ENCODE assay signal across 8 cellular contexts in genomic region chr10:23095966-23096813, GRCh38. TPM values are rescaled to one million over a fixed set of nuclear protein-coding genes. Genes with fewer than 3 reads are reported as not detected.
DNase-seq lines count a peak whose midpoint lies in the region; ATAC-seq and TF ChIP-seq lines count a peak whose summit lies in the region.

No MANE protein-coding gene starts in this region.

- CTCF ChIA-PET in HCT116 (lab: Charles Lee): no interaction called here

- H3K9me2 ChIP-seq in HCT116 (ENCODE audit: insufficient read depth): no peaks in the 10 kb centered on the region
- no peaks in the 10 kb centered on the region for H3K9me2 ChIP-seq in Loucy (replicated peaks; ENCODE audit: low read depth, low read length)

- H3K4me3 ChIP-seq in HCT116 (replicated peaks in 1 of 2; ENCODE audit: low read depth in 1 of 2, low read length in 2 of 2) (peak overlapping the region; percentile 61 to 74), Loucy (ENCODE audit: low read length, poor library complexity, severe bottlenecking) (peak overlapping the region; percentile 89), esophagus (ENCODE audit: low read depth in 1 of 2, low read length in 2 of 2) (peak overlapping the region; percentile 70 to 81), testis (peak overlapping the region; percentile 79 to 87)

- POLR2A ChIA-PET in HCT116 (lab: Charles Lee): no interaction called here

- no peaks in the 10 kb centered on the region for H3K36me3 ChIP-seq in HCT116 (ENCODE audit: control insufficient read depth in 1 of 2, insufficient read depth in 2 of 2, low read length in 2 of 2)
- no peaks in the 10 kb centered on the region for H3K36me3 ChIP-seq in Loucy (ENCODE audit: insufficient read depth, low read length)
- H3K36me3 ChIP-seq in esophagus (ENCODE audit: control insufficient read depth in 2 of 2, insufficient read depth in 2 of 2, low read length in 1 of 2): no peaks in the 10 kb centered on the region
- no peaks in the 10 kb centered on the region for H3K36me3 ChIP-seq in testis (ENCODE audit: low read depth, missing control alignments)

- DNase-seq in NCI-H2227 (lab: John Stamatoyannopoulos, UW; ENCODE audit: unreplicated experiment) (peak; percentile 24), NCI-H2227 treated with DMSO at 0.1 percent for 48 hours (lab: John Stamatoyannopoulos, UW) (no peak), HCT116 (ENCODE audit: low read depth, low spot score) (no peak), mucosa of gallbladder (ENCODE audit: low spot score) (peak; percentile 24), testis (peak; percentile 48)
- peak; percentile 75 for DNase-seq in activated CD8-positive, alpha-beta memory T cell treated with anti-CD3 and anti-CD28 coated beads for 24 hours

- H2AFZ ChIP-seq in HCT116 (ENCODE audit: low read depth, low read length, poor library complexity, severe bottlenecking) (no peak overlapping the region), Loucy (ENCODE audit: low read length) (peak overlapping the region; percentile 75)

- intact Hi-C loops in HCT116 (cut with micrococcal nuclease): no loop called here
- intact Hi-C loops in testis (cut with DNase I; ENCODE audit: low total_unique reads): no loop called here

- RAD21 ChIA-PET in HCT116 (lab: Charles Lee; ENCODE audit: low non-redundant PET in 1 of 2, low total read pairs in 2 of 2, uncharacterized antibody in 2 of 2, unreplicated experiment in 2 of 2): no interaction called here

- H3F3A ChIP-seq in Loucy (ENCODE audit: low read depth): peaks cover 17% of the 10 kb centered on the region; the same call in 1 of the 2 replicates

- peak overlapping the region; percentile 71 for H3K27ac ChIP-seq in HCT116 (ENCODE audit: low read depth, low read length)
- peak overlapping the region; percentile 89 to 96 for H3K27ac ChIP-seq in esophagus (ENCODE audit: low read depth in 2 of 2, low read length in 1 of 2)
- H3K27ac ChIP-seq in testis: peak overlapping the region; percentile 81 to 90

- ATAC-seq in HCT116: peak; percentile 52

- peak overlapping the region; percentile 78 for H3K9ac ChIP-seq in HCT116 (ENCODE audit: low read length)
- peak overlapping the region; percentile 95 for H3K9ac ChIP-seq in Loucy (ENCODE audit: low read depth, low read length, poor library complexity, severe bottlenecking)

- H3K9me3 ChIP-seq in HCT116 (ENCODE audit: control insufficient read depth in 1 of 2, insufficient read depth in 1 of 2, low read depth in 1 of 2, low read length in 2 of 2) (no peaks in the 10 kb centered on the region), Loucy (ENCODE audit: insufficient read depth, low read depth, low read length) (peaks cover 1% of the 10 kb centered on the region; the same call in 1 of the 2 replicates), esophagus (ENCODE audit: control insufficient read depth in 2 of 2, insufficient read depth in 1 of 2, low read depth in 1 of 2, low read length in 1 of 2) (no peaks in the 10 kb centered on the region), testis (no peaks in the 10 kb centered on the region)

- TF ChIP-seq POLR2A in HCT116 (IDR thresholded peaks at IDR 0.05; ENCODE audit: borderline replicate concordance, extremely low read depth, insufficient read depth, insufficient read length) (no peak), testis (IDR thresholded peaks at IDR 0.05) (no peak)

- no peaks in the 10 kb centered on the region for H4K20me1 ChIP-seq in HCT116 (ENCODE audit: insufficient read depth)
- peaks cover 9% of the 10 kb centered on the region for H4K20me1 ChIP-seq in Loucy (ENCODE audit: insufficient read depth, low read length, poor library complexity, severe bottlenecking)

- H3K79me2 ChIP-seq in HCT116 (ENCODE audit: insufficient read depth, low read length) (no peaks in the 10 kb centered on the region; the same call in 1 of the 2 replicates), Loucy (ENCODE audit: insufficient read depth, low read length) (peaks cover 21% of the 10 kb centered on the region)

- no TSS peak for BruUV-seq in HCT116 (replicated peaks; lab: Mats Ljungman, UMichigan)

- H3K4me1 ChIP-seq in HCT116 (ENCODE audit: control insufficient read depth in 1 of 2, insufficient read depth in 2 of 2, low read length in 2 of 2) (peaks cover 16 to 29% of the 10 kb centered on the region in 2 experiments; a peak in 3 of 4 replicates), Loucy (ENCODE audit: insufficient read depth, low read length, poor library complexity, severe bottlenecking) (peaks cover 35% of the 10 kb centered on the region), esophagus (ENCODE audit: control insufficient read depth in 2 of 2, insufficient read depth in 2 of 2, low read length in 1 of 2) (peaks cover 3 to 6% of the 10 kb centered on the region in 2 donors), testis (peaks cover 9% of the 10 kb centered on the region)

- TF ChIP-seq RAD21 in HCT116 (IDR thresholded peaks at IDR 0.05; ENCODE audit: low read depth): no peak

- H3K4me2 ChIP-seq in HCT116 (ENCODE audit: low read length) (peak overlapping the region; percentile 83), Loucy (ENCODE audit: low read depth, low read length, poor library complexity, severe bottlenecking) (peak overlapping the region; percentile 93)

- TF ChIP-seq CTCF in HCT116 (IDR thresholded peaks at IDR 0.05 in 2 of 3, conservative IDR thresholded peaks at IDR 0.05 in 1 of 3; ENCODE audit: borderline replicate concordance in 1 of 3, insufficient read depth in 1 of 3, low read depth in 2 of 3, low read length in 2 of 3) (no peak), Loucy (conservative IDR thresholded peaks at IDR 0.05; ENCODE audit: low read length) (no peak), testis (IDR thresholded peaks at IDR 0.05) (no peak)

- H3K27me3 ChIP-seq in HCT116 (ENCODE audit: insufficient read depth, low read length) (no peaks in the 10 kb centered on the region), Loucy (ENCODE audit: insufficient read depth, low read length, poor library complexity, severe bottlenecking) (no peaks in the 10 kb centered on the region), esophagus (ENCODE audit: control insufficient read depth in 1 of 2, insufficient read depth in 2 of 2, low read length in 2 of 2) (no peaks in the 10 kb centered on the region), testis (no peaks in the 10 kb centered on the region)

- 14 to 15% methylated on average over 21 of the region's 21 CpGs for WGBS in esophagus, 2 donors
- WGBS in testis, 2 donors: 14 to 19% methylated on average over 19 to 21 of the region's 21 CpGs

TF ChIP-seq in HCT116, 20 proteins besides CTCF, POLR2A, EP300 and RAD21:
- peak; percentile 76; the same call in 1 of the 2 replicates for TF ChIP-seq ZFX (IDR thresholded peaks at IDR 0.05)
- no peak for TF ChIP-seq CBX3 (IDR thresholded peaks at IDR 0.05; ENCODE audit: low read depth)
- TF ChIP-seq TCF7L2 (IDR thresholded peaks at IDR 0.05; ENCODE audit: borderline replicate concordance, extremely low read depth, insufficient read depth, insufficient read length): no peak
- TF ChIP-seq EGR1 (IDR thresholded peaks at IDR 0.05; ENCODE audit: low read depth): no peak
- TF ChIP-seq EZH2 (IDR thresholded peaks at IDR 0.05): no peak
- no peak for TF ChIP-seq POLR2AphosphoS5 (IDR thresholded peaks at IDR 0.05; ENCODE audit: low read depth, low read length)
- no peak for TF ChIP-seq YY1 (IDR thresholded peaks at IDR 0.05; ENCODE audit: extremely low read depth, insufficient replicate concordance, low read depth, low read length)
TF ChIP-seq in HCT116: peak in this region for 1.

RNA-seq across cellular contexts. Expression of gene MSRB2, which starts 0.8 kb away (rescaled TPM):
- 13.6 TPM for total RNA-seq in HCT116 (2021; ENCODE audit: unreplicated experiment)
- 19.5 and 20.5 TPM in 2 replicates for polyA plus RNA-seq in HCT116 (2012)
- polyA plus RNA-seq in esophagus: 10 to 100 TPM; 15.9 to 18.7 TPM
- total RNA-seq in mucosa of gallbladder: 45.5 TPM
- total RNA-seq in testis: 10 to 100 TPM; 15.7 to 16.0 TPM
- 14.2 TPM for polyA plus RNA-seq in testis (ENCODE audit: insufficient read depth, low read depth, low replicate concordance)

Comparison
In these comparisons a context has a peak if more than half of its experiments do, and no peak if none do; other contexts are left out.
1. DNase-seq: peak in NCI-H2227 (single experiment), activated CD8-positive, alpha-beta memory T cell treated with anti-CD3 and anti-CD28 coated beads for 24 hours (single experiment), mucosa of gallbladder (single experiment) and testis (single experiment); none in NCI-H2227 treated with DMSO at 0.1 percent for 48 hours (single experiment) and HCT116 (single experiment).
2. Peak in every context shown above with its lines, with median percentiles within 50 percentile points of each other: H3K27ac ChIP-seq and H3K4me3 ChIP-seq.